9 cellular contexts compared by ENCODE assay signal in the genomic region with DNA sequence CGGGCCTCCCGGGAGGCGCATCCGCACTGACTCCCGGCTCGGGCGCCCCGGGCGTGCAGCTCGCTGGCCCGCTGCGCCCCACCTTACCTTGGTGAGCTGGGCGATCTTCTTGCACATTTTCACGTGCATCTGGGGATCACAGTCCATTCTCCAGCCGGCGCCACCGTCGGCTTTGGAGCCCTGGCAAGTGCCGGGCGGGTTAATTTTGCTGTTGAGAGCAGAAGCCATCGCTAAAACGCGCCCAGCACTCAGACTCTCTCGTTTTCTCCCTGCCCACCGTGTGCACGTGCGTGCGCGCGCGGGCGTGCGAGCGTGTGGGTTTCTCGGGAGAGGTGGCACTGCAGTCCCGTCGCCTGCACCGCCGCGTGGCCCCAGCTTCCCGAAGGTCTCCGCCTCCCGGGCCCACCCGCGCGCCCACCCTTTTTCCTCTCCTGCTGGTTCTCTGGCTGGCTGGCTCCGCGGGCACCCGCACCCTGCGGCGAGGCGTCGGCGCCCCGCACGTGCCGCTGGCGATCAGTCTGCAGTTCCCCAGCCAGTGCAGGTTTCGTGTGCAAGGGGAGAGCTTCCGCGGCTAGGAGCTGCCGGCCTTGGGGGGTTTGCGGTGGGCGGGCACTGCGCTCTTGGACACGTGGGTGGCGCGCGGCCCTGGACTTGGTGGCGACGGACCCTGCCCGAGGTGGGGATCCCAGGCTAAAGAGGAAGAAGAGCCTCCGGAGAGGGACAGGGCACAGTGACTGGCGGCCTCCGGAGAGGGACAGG. TPM values are rescaled to one million over a fixed set of nuclear protein-coding genes. Genes with fewer than 3 reads are reported as not detected.
DNase-seq lines count a peak whose midpoint lies in the region; ATAC-seq, FAIRE-seq and TF ChIP-seq lines count a peak whose summit lies in the region.
"Had no signal": no experiment of that assay in that cellular context is flagged by ENCODE, and none has a peak within 500 bp of the region (broad histone marks: within the 10 kb centered on the region; RNA-seq: fewer than 3 reads in every experiment).

FAM184B (minus strand) TSS at position 550 of the 759 bp plus-strand sequence; CDS start at position 228, 322 bp downstream.

- ATAC-seq in T-cell (replicated peaks in 1 of 4), result no peak
- peak; percentile 70 for ATAC-seq in foreskin keratinocyte
- peak in 3 of 4 donors; percentile 41 to 58 (median 52) for ATAC-seq in pancreas
- ATAC-seq in GM18505 (IDR thresholded peaks at IDR 0.05; ENCODE audit: unreplicated experiment), result no peak

- CTCF ChIA-PET in T-cell (lab: Charles Lee), result no interaction called here

- no peak for TF ChIP-seq CTCF in foreskin keratinocyte (conservative IDR thresholded peaks at IDR 0.05)
- no peak for TF ChIP-seq CTCF in pancreas (IDR thresholded peaks at IDR 0.05)

- H3K36me3 ChIP-seq in ES-I3 (ENCODE audit: insufficient read depth, low read length) (no peaks in the 10 kb centered on the region), pancreas (no peaks in the 10 kb centered on the region)

- intact Hi-C loops in pancreas (cut with DNase I), result no loop called here

- POLR2A ChIA-PET in T-cell (lab: Charles Lee), result interaction anchor here in 1 of 2 donors (0.7 kb wide), 1 partner anchor 111 kb away, joined by 4 read pairs; no protein-coding TSS in a partner anchor

- H3K4me1 Mint-ChIP-seq in T-cell, result peaks cover 10 to 20% (median 14%) of the 10 kb centered on the region in 3 donors

- 1% methylated on average over 75 of the region's 75 CpGs for WGBS in pancreas, 2 donors

- FAIRE-seq in pancreas (lab: Jason Lieb, UNC), result no peak

- TF ChIP-seq POLR2A in GM18505 (IDR thresholded peaks at IDR 0.05; ENCODE audit: borderline replicate concordance, extremely low read depth, insufficient read depth, insufficient read length), result no peak

- no peaks in the 10 kb centered on the region for H3K9me3 Mint-ChIP-seq in T-cell

- DNase-seq in T-cell (peak in 1 of 34 experiments; percentile 0), foreskin keratinocyte (no peak), pancreas (peak in 2 of 6 donors; percentile 59 to 64), SW480 (ENCODE audit: low spot score) (no peak), GM19238 (ENCODE audit: insufficient read length, low spot score) (no peak), HuH-7.5 (ENCODE audit: low spot score) (no peak)

- H3K9ac ChIP-seq in ES-I3 (ENCODE audit: low read depth, low read length), result peak within 1 kb of the TSS; percentile 63

- H3K4me3 ChIP-seq in pancreas, result peak within 1 kb of the TSS in 3 of 4 donors; percentile 11 to 40 (median 22)

- peak within 1 kb of the TSS in 1 of 2 donors; percentile 12 for H3K27ac Mint-ChIP-seq in T-cell

- H3K27ac ChIP-seq in foreskin keratinocyte, result no peak within 1 kb of the TSS
- H3K27ac ChIP-seq in pancreas, result no peak within 1 kb of the TSS

- H3K27me3 Mint-ChIP-seq in T-cell, result peaks cover 35 to 43% of the 10 kb centered on the region in 2 donors

- H3K36me3 Mint-ChIP-seq in T-cell, result no peaks in the 10 kb centered on the region

- H3K27me3 ChIP-seq in foreskin keratinocyte, result peaks cover 38% of the 10 kb centered on the region
- H3K27me3 ChIP-seq in pancreas, result peaks cover 0 to 12% (median 0%) of the 10 kb centered on the region in 4 donors

- H3K4me3 Mint-ChIP-seq in T-cell, result peak within 1 kb of the TSS in 2 of 3 donors; percentile 1 to 74

- no peaks in the 10 kb centered on the region; the same call in 1 of the 2 replicates for H3K9me3 ChIP-seq in ES-I3 (ENCODE audit: control insufficient read depth, insufficient read depth, low read length)
- H3K9me3 ChIP-seq in pancreas, result no peaks in the 10 kb centered on the region

- H3K4me1 ChIP-seq in ES-I3 (ENCODE audit: insufficient read depth, low read length) (no peaks in the 10 kb centered on the region; the same call in 1 of the 2 replicates), foreskin keratinocyte (no peaks in the 10 kb centered on the region), pancreas (no peaks in the 10 kb centered on the region)

RNA-seq across cellular contexts. Expression of gene FAM184B, which starts in this region (rescaled TPM):
- total RNA-seq in T-cell (under 1 TPM in 3 of 5 donors, not detected in 2; 0.03 to 0.09 (median 0.06) TPM), foreskin keratinocyte (not detected in 2 replicates), pancreas (not detected)
- polyA plus RNA-seq in foreskin keratinocyte (0.01 TPM in 2 replicates), pancreas (under 1 TPM; 0.04 to 0.07 TPM)
- total RNA-seq: LHCN-M2 had no signal

Comparison
In these comparisons a context has a peak if more than half of its experiments do, and no peak if none do; other contexts are left out.
1. Peak in ATAC-seq in foreskin keratinocyte; RNA of the gene not detected or under 1 TPM.
2. Peak in ATAC-seq and H3K4me3 ChIP-seq in pancreas; RNA of the gene not detected or under 1 TPM.